Comparison of ENCODE assay signal across 19 cellular contexts in genomic region chr1:7366286-7366954, GRCh38.
DNase-seq lines count a peak whose midpoint lies in the region; ATAC-seq and TF ChIP-seq lines count a peak whose summit lies in the region.
"Had no signal": no experiment of that assay in that cellular context is flagged by ENCODE, and none has a peak within 500 bp of the region (broad histone marks: within the 10 kb centered on the region; RNA-seq: fewer than 3 reads in every experiment).

No MANE protein-coding gene starts in this region.

- no peak for TF ChIP-seq CTCF in heart right ventricle (IDR thresholded peaks at IDR 0.05)

- peak; percentile 41 to 74 (median 66) for ATAC-seq in heart right ventricle
- no peak for ATAC-seq in GM18858 (IDR thresholded peaks at IDR 0.05; ENCODE audit: unreplicated experiment)
- ATAC-seq in effector memory CD8-positive, alpha-beta T cell (replicated peaks) = no peak
- ATAC-seq: stimulated activated effector memory CD8-positive, alpha-beta T cell treated with anti-CD3 and anti-CD28 coated beads, Interleukin-12 subunit alpha, Interleukin-12 subunit beta, amount 100 ng/mL, for 72 hours had no signal

- DNase-seq in DMS 273 (lab: John Stamatoyannopoulos, UW; ENCODE audit: unreplicated experiment) (peak; percentile 12), DMS 273 treated with DMSO at 0.1 percent for 48 hours (lab: John Stamatoyannopoulos, UW) (no peak), NCI-H748 (lab: John Stamatoyannopoulos, UW; ENCODE audit: unreplicated experiment) (peak; percentile 90), heart right ventricle (peak; percentile 36 to 66), smooth muscle cell of the brain vasculature (ENCODE audit: low read depth, low spot score) (peak; percentile 66)
- DNase-seq in activated CD4-positive, alpha-beta T cell treated with anti-CD3 and anti-CD28 coated beads, Interleukin-2, amount 50 U/mL, for 48 hours = no peak
- no peak for DNase-seq in effector memory CD8-positive, alpha-beta T cell
- DNase-seq: hypothalamus, kidney glomerular epithelial cell, NCI-H524, ovary, spleen had no signal

- no peaks in the 10 kb centered on the region for H3K9me3 ChIP-seq in heart right ventricle
- H3K9me3 ChIP-seq: ovary, Peyer's patch, spleen, tibial nerve had no signal

- WGBS in heart right ventricle, 2 donors = 54 to 64% methylated on average over 11 of the region's 11 CpGs

- H3K4me1 ChIP-seq in heart right ventricle = peaks cover 0 to 42% (median 6%) of the 10 kb centered on the region in 9 donors
- H3K4me1 ChIP-seq: Peyer's patch, spleen, tibial nerve had no signal

- H3K4me3 Mint-ChIP-seq in effector memory CD8-positive, alpha-beta T cell = no peak overlapping the region
- H3K4me3 Mint-ChIP-seq: CD14-positive monocyte; central memory CD8-positive, alpha-beta T cell; stimulated activated effector memory CD8-positive, alpha-beta T cell treated with anti-CD3 and anti-CD28 coated beads, Interleukin-12 subunit alpha, Interleukin-12 subunit beta, amount 100 ng/mL, for 72 hours had no signal

- no peaks in the 10 kb centered on the region for H3K36me3 ChIP-seq in heart right ventricle
- H3K36me3 ChIP-seq: ovary, Peyer's patch, spleen, tibial nerve had no signal

- peaks cover 0 to 8% of the 10 kb centered on the region in 2 donors for H3K27me3 Mint-ChIP-seq in effector memory CD8-positive, alpha-beta T cell
- H3K27me3 Mint-ChIP-seq: central memory CD8-positive, alpha-beta T cell had no signal

- no peak overlapping the region for H3K4me3 ChIP-seq in heart right ventricle
- H3K4me3 ChIP-seq: ovary, Peyer's patch, spleen, tibial nerve had no signal

- no peaks in the 10 kb centered on the region for H3K27me3 ChIP-seq in heart right ventricle
- H3K27me3 ChIP-seq: ovary, Peyer's patch, spleen, tibial nerve had no signal

- peak overlapping the region in 9 of 10 donors; percentile 31 to 81 (median 69) for H3K27ac ChIP-seq in heart right ventricle
- H3K27ac ChIP-seq: 22Rv1, ovary, Peyer's patch, spleen, tibial nerve had no signal

- intact Hi-C loops in heart right ventricle (cut with DNase I) = loop anchor here in 4 of 10 donors (5.0 to 10.0 kb wide), 3 partner anchors 72 to 258 kb away; no protein-coding TSS in a partner anchor

- H3K9me3 Mint-ChIP-seq in effector memory CD8-positive, alpha-beta T cell = no peaks in the 10 kb centered on the region
- H3K9me3 Mint-ChIP-seq: central memory CD8-positive, alpha-beta T cell; stimulated activated effector memory CD8-positive, alpha-beta T cell treated with anti-CD3 and anti-CD28 coated beads, Interleukin-12 subunit alpha, Interleukin-12 subunit beta, amount 100 ng/mL, for 72 hours had no signal

- no peaks in the 10 kb centered on the region for H3K36me3 Mint-ChIP-seq in effector memory CD8-positive, alpha-beta T cell (ENCODE audit: insufficient read depth)
- H3K36me3 Mint-ChIP-seq: CD14-positive monocyte; stimulated activated effector memory CD8-positive, alpha-beta T cell treated with anti-CD3 and anti-CD28 coated beads, Interleukin-12 subunit alpha, Interleukin-12 subunit beta, amount 100 ng/mL, for 72 hours had no signal

- no peaks in the 10 kb centered on the region for H3K4me1 Mint-ChIP-seq in effector memory CD8-positive, alpha-beta T cell (ENCODE audit: low read depth in 2 of 2)
- H3K4me1 Mint-ChIP-seq: CD14-positive monocyte; central memory CD8-positive, alpha-beta T cell; stimulated activated effector memory CD8-positive, alpha-beta T cell treated with anti-CD3 and anti-CD28 coated beads, Interleukin-12 subunit alpha, Interleukin-12 subunit beta, amount 100 ng/mL, for 72 hours had no signal

- H3K27ac Mint-ChIP-seq in effector memory CD8-positive, alpha-beta T cell = no peak overlapping the region
- H3K27ac Mint-ChIP-seq: CD14-positive monocyte; stimulated activated effector memory CD8-positive, alpha-beta T cell treated with anti-CD3 and anti-CD28 coated beads, Interleukin-12 subunit alpha, Interleukin-12 subunit beta, amount 100 ng/mL, for 72 hours had no signal

Comparison
In these comparisons a context has a peak if more than half of its experiments do, and no peak if none do; other contexts are left out.
1. DNase-seq: peak in DMS 273 (single experiment), NCI-H748 (single experiment), heart right ventricle (2 of 2) and smooth muscle cell of the brain vasculature (single experiment); none in DMS 273 treated with DMSO at 0.1 percent for 48 hours (single experiment), activated CD4-positive, alpha-beta T cell treated with anti-CD3 and anti-CD28 coated beads, Interleukin-2, amount 50 U/mL, for 48 hours (0 of 2) and effector memory CD8-positive, alpha-beta T cell (0 of 3).
2. ATAC-seq: peak in heart right ventricle (8 of 8); none in GM18858 (single experiment) and effector memory CD8-positive, alpha-beta T cell (single experiment).